ENCODE assay signal across 1 cellular context in genomic region chr6:126217497-126217896, GRCh38.
TF ChIP-seq lines count a peak whose summit lies in the region.

No MANE protein-coding gene starts in this region.

TF ChIP-seq in H1, 55 proteins besides CTCF, POLR2A, EP300 and RAD21 (continued from another document):
- TF ChIP-seq CHD7 (IDR thresholded peaks at IDR 0.05; ENCODE audit: insufficient replicate concordance, low read length) (no peak), ATF2 (IDR thresholded peaks at IDR 0.05; ENCODE audit: low read length) (no peak), SP2 (IDR thresholded peaks at IDR 0.05; ENCODE audit: low read length) (no peak), KDM1A (IDR thresholded peaks at IDR 0.05; ENCODE audit: borderline replicate concordance, low read length) (no peak)
